ENCODE assay signal across 8 cellular contexts in the genomic region with DNA sequence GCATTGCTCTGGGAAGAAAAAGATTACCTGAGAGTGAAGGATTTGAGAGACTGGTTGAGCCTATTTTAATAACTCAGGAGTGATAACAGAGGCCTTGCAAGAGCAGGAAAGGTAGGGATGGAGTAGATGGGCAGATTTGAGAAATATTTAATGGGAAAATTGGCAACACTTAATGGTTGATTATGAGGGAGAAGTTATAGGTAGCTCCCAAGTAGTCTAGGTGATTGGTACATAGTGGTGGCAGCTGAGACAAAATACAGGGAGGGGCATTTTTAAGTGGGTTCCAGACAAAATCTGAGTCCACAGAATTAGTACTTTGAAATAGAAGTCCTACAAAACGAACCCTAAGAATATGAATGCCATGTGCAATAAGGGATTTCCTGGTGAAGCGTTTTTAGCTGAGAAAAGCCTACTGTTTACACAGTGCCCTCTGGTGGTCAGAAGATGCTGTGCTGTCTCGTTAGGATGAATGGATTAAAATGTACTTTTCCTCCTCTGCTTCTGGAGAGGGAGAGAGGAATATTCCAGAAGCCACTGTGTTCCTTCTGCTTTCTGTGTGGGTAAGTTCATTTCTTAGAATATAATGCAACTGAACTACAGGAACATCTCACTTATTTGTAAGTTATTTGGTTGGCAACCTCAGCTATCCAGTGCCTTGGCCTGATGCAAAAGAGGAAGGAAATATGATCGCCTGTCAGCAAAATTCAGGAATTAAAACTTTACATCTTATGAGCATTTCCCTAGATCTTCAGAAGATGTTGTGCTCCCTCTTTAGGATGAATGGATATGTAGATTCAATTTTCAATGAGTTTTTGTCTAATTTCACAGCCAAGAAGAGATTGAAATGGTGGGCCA. TPM values are rescaled to one million over a fixed set of nuclear protein-coding genes. Genes with fewer than 3 reads are reported as not detected.
DNase-seq lines count a peak whose midpoint lies in the region; ATAC-seq and TF ChIP-seq lines count a peak whose summit lies in the region.

No MANE protein-coding gene starts in this region.

- peak; percentile 65 for TF ChIP-seq RAD21 in neural cell (conservative IDR thresholded peaks at IDR 0.05)

- H3K9me3 ChIP-seq in Panc1 (ENCODE audit: control insufficient read depth, insufficient read depth, low read depth, low read length) (no peaks in the 10 kb centered on the region), fibroblast of lung (ENCODE audit: control insufficient read depth, insufficient read depth, low read depth, low read length) (no peaks in the 10 kb centered on the region), neural cell (ENCODE audit: low read length) (no peaks in the 10 kb centered on the region), suprapubic skin (no peaks in the 10 kb centered on the region)

- peak; percentile 73 for DNase-seq in DMS79 treated with DMSO at 0.1 percent for 48 hours (lab: John Stamatoyannopoulos, UW)
- peak; percentile 83 to 90 for DNase-seq in Kasumi-1 (lab: John Stamatoyannopoulos, UW)
- DNase-seq in Panc1 (ENCODE audit: low read depth, low spot score), result peak; percentile 54
- DNase-seq in activated T-helper 1 cell treated with Interleukin-2 at 50 U/mL for 16 hours (ENCODE audit: low read depth), result peak; percentile 33
- DNase-seq in fibroblast of lung (ENCODE audit: low read depth in 2 of 2), result peak; percentile 51 to 79
- peak in 1 of 2 donors; percentile 68 for DNase-seq in suprapubic skin (ENCODE audit: low spot score in 2 of 2)

- intact Hi-C loops in Panc1 (cut with micrococcal nuclease; ENCODE audit: unreplicated experiment), result no loop called here

- H3K4me2 ChIP-seq in fibroblast of lung (ENCODE audit: extremely low read depth, insufficient read depth, low read length) (no peak overlapping the region), neural cell (ENCODE audit: low read length) (no peak overlapping the region)

- TF ChIP-seq EP300 in neural cell (conservative IDR thresholded peaks at IDR 0.05; ENCODE audit: poor library complexity, severe bottlenecking) (no peak), suprapubic skin (IDR thresholded peaks at IDR 0.05) (no peak)

- H3K36me3 ChIP-seq in Panc1 (ENCODE audit: control insufficient read depth, insufficient read depth, low read length), result no peaks in the 10 kb centered on the region; the same call in 1 of the 2 replicates
- no peaks in the 10 kb centered on the region for H3K36me3 ChIP-seq in fibroblast of lung (ENCODE audit: control insufficient read depth, insufficient read depth, low read length)
- no peaks in the 10 kb centered on the region for H3K36me3 ChIP-seq in neural cell (ENCODE audit: insufficient read depth, low read length)
- H3K36me3 ChIP-seq in suprapubic skin, result no peaks in the 10 kb centered on the region

- H3K79me2 ChIP-seq in fibroblast of lung (ENCODE audit: control insufficient read depth, insufficient read depth, low read length), result peaks cover 94% of the 10 kb centered on the region
- H3K79me2 ChIP-seq in neural cell (replicated peaks; ENCODE audit: insufficient read depth, low read length), result peaks cover 76% of the 10 kb centered on the region

- H4K20me1 ChIP-seq in fibroblast of lung (ENCODE audit: control insufficient read depth, extremely low read depth, insufficient read depth, low read length) (peaks cover 11% of the 10 kb centered on the region), neural cell (ENCODE audit: insufficient read depth) (no peaks in the 10 kb centered on the region)

- H3K27me3 ChIP-seq in Panc1 (ENCODE audit: control insufficient read depth, insufficient read depth, low read length), result no peaks in the 10 kb centered on the region
- H3K27me3 ChIP-seq in fibroblast of lung (ENCODE audit: control insufficient read depth, insufficient read depth, low read length), result no peaks in the 10 kb centered on the region
- no peaks in the 10 kb centered on the region for H3K27me3 ChIP-seq in neural cell (ENCODE audit: insufficient read depth, low read depth, low read length)
- H3K27me3 ChIP-seq in suprapubic skin, result no peaks in the 10 kb centered on the region

- H3K9me2 ChIP-seq in neural cell (ENCODE audit: insufficient read depth, low read length), result no peaks in the 10 kb centered on the region

- H3K27ac ChIP-seq in Panc1 (ENCODE audit: low read length) (peak overlapping the region; percentile 42), fibroblast of lung (ENCODE audit: insufficient read depth, low read length) (no peak overlapping the region), neural cell (ENCODE audit: low read length) (no peak overlapping the region), suprapubic skin (no peak overlapping the region)

- POLR2A ChIA-PET in Panc1 (lab: Charles Lee), result interaction anchor here (0.6 kb wide), 1 partner anchor 29 kb away, joined by 15 read pairs; no protein-coding TSS in a partner anchor

- TF ChIP-seq POLR2A in suprapubic skin (IDR thresholded peaks at IDR 0.05), result no peak

- no peak overlapping the region for H3K9ac ChIP-seq in fibroblast of lung (ENCODE audit: insufficient read depth, low read length)
- no peak overlapping the region for H3K9ac ChIP-seq in neural cell (ENCODE audit: low read length)

- in situ Hi-C loops in Panc1 (cut with HindIII; ENCODE audit: low pct_unique_long_range_greater_than_20kb, low sequenced_read_pairs), result no loop called here

- ATAC-seq in Panc1, result peak; percentile 72
- no peak for ATAC-seq in GM21717 (IDR thresholded peaks at IDR 0.05; ENCODE audit: unreplicated experiment)

- peaks cover 33% of the 10 kb centered on the region for H3K4me1 ChIP-seq in Panc1 (ENCODE audit: control insufficient read depth, insufficient read depth, low read length)
- H3K4me1 ChIP-seq in fibroblast of lung (ENCODE audit: control insufficient read depth, extremely low read depth, insufficient read depth, low read length), result peaks cover 7% of the 10 kb centered on the region
- peaks cover 95% of the 10 kb centered on the region for H3K4me1 ChIP-seq in suprapubic skin

- no TSS peak for BruUV-seq in Panc1 (replicated peaks; lab: Mats Ljungman, UMichigan)

- peak; percentile 82 for TF ChIP-seq CTCF in Panc1 (IDR thresholded peaks at IDR 0.05)
- TF ChIP-seq CTCF in fibroblast of lung (conservative IDR thresholded peaks at IDR 0.05 in 1 of 2, IDR thresholded peaks at IDR 0.05 in 1 of 2; ENCODE audit: low read depth in 1 of 2, low read length in 2 of 2), result peak; percentile 78 to 93
- TF ChIP-seq CTCF in neural cell (IDR thresholded peaks at IDR 0.05; ENCODE audit: poor library complexity, severe bottlenecking), result peak; percentile 79
- TF ChIP-seq CTCF in suprapubic skin (IDR thresholded peaks at IDR 0.05), result peak; percentile 73 to 89

- H3F3A ChIP-seq in neural cell (ENCODE audit: insufficient read depth, low read length, poor library complexity, severe bottlenecking), result no peaks in the 10 kb centered on the region

- 20% methylated on average over 4 of the region's 4 CpGs for WGBS in suprapubic skin

- H2AFZ ChIP-seq in fibroblast of lung (ENCODE audit: low read length) (no peak overlapping the region), neural cell (ENCODE audit: low read depth, low read length) (no peak overlapping the region)

- CTCF ChIA-PET in Panc1 (lab: Charles Lee), result no interaction called here

- H3K4me3 ChIP-seq in Panc1 (ENCODE audit: low read depth in 2 of 2, low read length in 2 of 2), result no peak overlapping the region
- no peak overlapping the region for H3K4me3 ChIP-seq in fibroblast of lung (replicated peaks in 1 of 4; ENCODE audit: control extremely low read depth in 1 of 4, insufficient read depth in 1 of 4, low read depth in 3 of 4, low read length in 4 of 4)
- no peak overlapping the region for H3K4me3 ChIP-seq in neural cell (ENCODE audit: low read length)
- H3K4me3 ChIP-seq in suprapubic skin, result no peak overlapping the region

RNA-seq across cellular contexts. Expression of a gene that starts 6.5 kb away (rescaled TPM):
- total RNA-seq in Panc1 (2021; ENCODE audit: unreplicated experiment), result 36.1 TPM
- 21.6 TPM for polyA plus RNA-seq in Panc1 (2012; ENCODE audit: insufficient read length)
- 40.5 and 45.7 TPM in 2 replicates for total RNA-seq in fibroblast of lung
- 24.4 and 39.1 TPM in 2 replicates for polyA plus RNA-seq in fibroblast of lung
- 16.7 and 24.6 TPM in 2 replicates for polyA plus RNA-seq in fibroblast of lung (2012)
- 0.67 and 2.4 TPM in 2 replicates for polyA minus RNA-seq in fibroblast of lung (ENCODE audit: low replicate concordance)
- 22.5 and 24.8 TPM in 2 replicates for polyA plus RNA-seq in neural cell
- 41.1 and 44.6 TPM in 2 replicates for polyA minus RNA-seq in neural cell
- 100 to 1,000 TPM in 1 of 4 donors, 10 to 100 TPM in 3; 33.4 to 129 (median 59.8) TPM for total RNA-seq in suprapubic skin

RNA-seq across cellular contexts. Expression of a gene that starts 7.4 kb away (rescaled TPM):
- total RNA-seq in Panc1 (2021; ENCODE audit: unreplicated experiment) (9.0 TPM), fibroblast of lung (5.4 and 9.2 TPM in 2 replicates), suprapubic skin (10 to 100 TPM in 3 of 4 donors, 1 to 10 TPM in 1; 5.9 to 29.9 (median 11.4) TPM)
- polyA plus RNA-seq in Panc1 (2012; ENCODE audit: insufficient read length), result 5.2 TPM
- polyA plus RNA-seq in fibroblast of lung (4.9 and 7.2 TPM in 2 replicates), neural cell (5.3 TPM in 2 replicates)
- 3.4 and 3.8 TPM in 2 replicates for polyA plus RNA-seq in fibroblast of lung (2012)
- polyA minus RNA-seq in fibroblast of lung (ENCODE audit: low replicate concordance) (10.3 and 13.2 TPM in 2 replicates), neural cell (17.3 and 18.2 TPM in 2 replicates)

RNA-seq across cellular contexts. Expression of a gene that starts 29.5 kb away (rescaled TPM):
- total RNA-seq in Panc1 (2021; ENCODE audit: unreplicated experiment), result 7.7 TPM
- polyA plus RNA-seq in Panc1 (2012; ENCODE audit: insufficient read length), result 25.5 TPM
- 9.9 and 12.8 TPM in 2 replicates for total RNA-seq in fibroblast of lung
- 16.5 and 50.0 TPM in 2 replicates for polyA plus RNA-seq in fibroblast of lung
- 20.5 and 67.2 TPM in 2 replicates for polyA plus RNA-seq in fibroblast of lung (2012)
- polyA minus RNA-seq in fibroblast of lung (ENCODE audit: low replicate concordance), result 19.8 and 72.3 TPM in 2 replicates
- 0.25 TPM in 1 of 2 replicates, not detected in the other for polyA plus RNA-seq in neural cell
- not detected in 2 replicates for polyA minus RNA-seq in neural cell
- 10 to 100 TPM; 70.8 to 98.0 (median 91.6) TPM for total RNA-seq in suprapubic skin

RNA-seq across cellular contexts. Expression of a gene that starts 38.7 kb away (rescaled TPM):
- total RNA-seq in Panc1 (2021; ENCODE audit: unreplicated experiment) (0.69 TPM), fibroblast of lung (1.0 and 1.3 TPM in 2 replicates), suprapubic skin (1 to 10 TPM in 2 of 4 donors, under 1 TPM in 1, not detected in 1; 0.72 to 2.7 (median 1.5) TPM)
- 1.5 TPM for polyA plus RNA-seq in Panc1 (2012; ENCODE audit: insufficient read length)
- polyA plus RNA-seq in fibroblast of lung (0.37 and 0.87 TPM in 2 replicates), neural cell (not detected in 2 replicates)
- polyA plus RNA-seq in fibroblast of lung (2012), result 0.45 and 0.52 TPM in 2 replicates
- polyA minus RNA-seq in fibroblast of lung (ENCODE audit: low replicate concordance) (not detected in 2 replicates), neural cell (not detected in 2 replicates)

RNA-seq across cellular contexts. Expression of a gene that starts 45.8 kb away (rescaled TPM):
- total RNA-seq in Panc1 (2021; ENCODE audit: unreplicated experiment) (0.64 TPM), fibroblast of lung (0.17 and 0.26 TPM in 2 replicates), suprapubic skin (under 1 TPM; 0.08 to 0.56 (median 0.34) TPM)
- polyA plus RNA-seq in Panc1 (2012; ENCODE audit: insufficient read length), result 0.12 TPM
- polyA plus RNA-seq in fibroblast of lung (0.19 and 0.30 TPM in 2 replicates), neural cell (1.8 and 2.6 TPM in 2 replicates)
- 0.26 and 0.28 TPM in 2 replicates for polyA plus RNA-seq in fibroblast of lung (2012)
- polyA minus RNA-seq in fibroblast of lung (ENCODE audit: low replicate concordance) (0.08 TPM in 1 of 2 replicates, not detected in the other), neural cell (11.2 and 12.4 TPM in 2 replicates)
